Comparison of ENCODE assay signal across 2 cellular contexts in genomic region chr15:89806217-89806564, GRCh38.
TF ChIP-seq lines count a peak whose summit lies in the region.

No MANE protein-coding gene starts in this region.

TF ChIP-seq in K562, 482 proteins besides CTCF, POLR2A, EP300 and RAD21:
- TF ChIP-seq ATF3 (IDR thresholded peaks at IDR 0.05) (peak; percentile 29; the same call in 1 of the 2 replicates), ATF3 (CRISPR knock-in tag; conservative IDR thresholded peaks at IDR 0.05) (no peak), MYC (IDR thresholded peaks at IDR 0.05; ENCODE audit: low read depth, low read length) (no peak), MYC (CRISPR knock-in tag; IDR thresholded peaks at IDR 0.05; ENCODE audit: borderline replicate concordance, low read depth) (no peak)

TF ChIP-seq in HepG2, 621 proteins besides CTCF, POLR2A, EP300 and RAD21:
- TF ChIP-seq ZBTB38 (CRISPR knock-in tag; IDR thresholded peaks at IDR 0.05) (peak; percentile 87), TMF1 (CRISPR knock-in tag; IDR thresholded peaks at IDR 0.05; ENCODE audit: low read depth) (no peak), KDM4B (CRISPR knock-in tag; IDR thresholded peaks at IDR 0.05) (no peak), ZNF546 (CRISPR knock-in tag; conservative IDR thresholded peaks at IDR 0.05) (0 out of 2 replicates have a peak, but pooled peaks have one; percentile 5), ZNF563 (CRISPR knock-in tag; IDR thresholded peaks at IDR 0.05) (0 out of 2 replicates have a peak, but pooled peaks have one; percentile 17), ARHGAP35 (CRISPR knock-in tag; IDR thresholded peaks at IDR 0.05; ENCODE audit: borderline replicate concordance) (0 out of 2 replicates have a peak, but pooled peaks have one; percentile 2), AGO2 (optimal IDR thresholded peaks at IDR 0.05; ENCODE audit: low read depth, low read length) (peak; percentile 82), NRL (CRISPR knock-in tag; IDR thresholded peaks at IDR 0.05; ENCODE audit: borderline replicate concordance) (0 out of 2 replicates have a peak, but pooled peaks have one; percentile 3), ZC3H13 (CRISPR knock-in tag; IDR thresholded peaks at IDR 0.05) (peak; percentile 37; the same call in 1 of the 2 replicates), EED (CRISPR knock-in tag; IDR thresholded peaks at IDR 0.05) (peak; percentile 39; the same call in 1 of the 2 replicates), TCF7 (IDR thresholded peaks at IDR 0.05; ENCODE audit: low read depth) (no peak), ARNTL (CRISPR knock-in tag; IDR thresholded peaks at IDR 0.05) (no peak), ZNF446 (CRISPR knock-in tag; IDR thresholded peaks at IDR 0.05) (peak; percentile 62; the same call in 1 of the 2 replicates), ZNF790 (CRISPR knock-in tag; IDR thresholded peaks at IDR 0.05; ENCODE audit: borderline replicate concordance) (0 out of 2 replicates have a peak, but pooled peaks have one; percentile 71), ZNF501 (CRISPR knock-in tag; IDR thresholded peaks at IDR 0.05) (0 out of 2 replicates have a peak, but pooled peaks have one; percentile 2), RBM22 (optimal IDR thresholded peaks at IDR 0.05; ENCODE audit: low read length) (peak; percentile 9), AKAP8 (CRISPR knock-in tag; IDR thresholded peaks at IDR 0.05) (peak; percentile 20; the same call in 1 of the 2 replicates)
- TF ChIP-seq, protein P1, sequence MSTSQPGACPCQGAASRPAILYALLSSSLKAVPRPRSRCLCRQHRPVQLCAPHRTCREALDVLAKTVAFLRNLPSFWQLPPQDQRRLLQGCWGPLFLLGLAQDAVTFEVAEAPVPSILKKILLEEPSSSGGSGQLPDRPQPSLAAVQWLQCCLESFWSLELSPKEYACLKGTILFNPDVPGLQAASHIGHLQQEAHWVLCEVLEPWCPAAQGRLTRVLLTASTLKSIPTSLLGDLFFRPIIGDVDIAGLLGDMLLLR (CRISPR knock-in tag; IDR thresholded peaks at IDR 0.05), result 0 out of 2 replicates have a peak, but pooled peaks have one; percentile 21
TF ChIP-seq in HepG2: peak in this region for 14.
